1 cellular context compared by ENCODE assay signal in the genomic region with DNA sequence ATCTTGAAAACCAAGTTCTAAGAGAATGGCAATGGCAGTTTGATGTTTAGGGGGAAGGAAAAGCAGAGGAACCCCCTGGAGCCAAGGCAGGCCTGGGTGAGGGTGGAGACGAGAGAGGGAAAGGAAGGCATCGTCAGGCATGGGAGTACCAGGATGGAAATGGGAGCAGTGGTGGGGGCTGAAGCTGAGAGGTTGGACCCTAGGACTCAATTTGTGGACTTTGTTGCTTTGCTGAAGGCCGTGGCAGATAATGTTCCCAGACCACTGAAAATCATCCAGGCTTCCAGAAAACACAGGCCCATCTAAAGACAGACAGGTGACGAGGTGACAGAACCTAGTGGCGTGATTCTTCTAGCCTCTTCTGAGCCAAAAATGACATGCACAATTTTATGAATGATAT.
TF ChIP-seq lines count a peak whose summit lies in the region.

No MANE protein-coding gene starts in this region.

TF ChIP-seq in HepG2, 621 proteins besides CTCF, POLR2A, EP300 and RAD21 (continued from another document and continues in another):
- TF ChIP-seq SETDB1 (CRISPR knock-in tag; IDR thresholded peaks at IDR 0.05; ENCODE audit: borderline replicate concordance) (no peak), ZMYM2 (CRISPR knock-in tag; IDR thresholded peaks at IDR 0.05) (no peak), REL (CRISPR knock-in tag; conservative IDR thresholded peaks at IDR 0.05) (no peak), ZSCAN29 (CRISPR knock-in tag; conservative IDR thresholded peaks at IDR 0.05) (no peak), ZNF367 (CRISPR knock-in tag; IDR thresholded peaks at IDR 0.05; ENCODE audit: borderline replicate concordance) (no peak), ZFX (CRISPR knock-in tag; IDR thresholded peaks at IDR 0.05; ENCODE audit: low read depth) (peak; percentile 47; the same call in 1 of the 2 replicates), ZNF317 (CRISPR knock-in tag; IDR thresholded peaks at IDR 0.05) (no peak), ZNF766 (CRISPR knock-in tag; IDR thresholded peaks at IDR 0.05; ENCODE audit: borderline replicate concordance) (no peak), ZFYVE20 (CRISPR knock-in tag; IDR thresholded peaks at IDR 0.05; ENCODE audit: borderline replicate concordance, low read depth) (no peak), RBM22 (optimal IDR thresholded peaks at IDR 0.05; ENCODE audit: low read length) (peak; percentile 29), ZNF501 (CRISPR knock-in tag; IDR thresholded peaks at IDR 0.05) (no peak), MXD4 (CRISPR knock-in tag; IDR thresholded peaks at IDR 0.05) (no peak), PTBP1 (IDR thresholded peaks at IDR 0.05; ENCODE audit: low read depth, low read length, poor library complexity, severe bottlenecking) (no peak), TARDBP (CRISPR knock-in tag; IDR thresholded peaks at IDR 0.05) (no peak), MAF1 (CRISPR knock-in tag; IDR thresholded peaks at IDR 0.05; ENCODE audit: borderline replicate concordance) (no peak), NR2C2 (CRISPR knock-in tag; IDR thresholded peaks at IDR 0.05; ENCODE audit: borderline replicate concordance) (no peak), ZBTB7B (CRISPR knock-in tag; IDR thresholded peaks at IDR 0.05) (peak; percentile 27; the same call in 1 of the 2 replicates), THAP11 (CRISPR knock-in tag; IDR thresholded peaks at IDR 0.05) (no peak), PHF8 (CRISPR knock-in tag; IDR thresholded peaks at IDR 0.05) (no peak), MAFF (IDR thresholded peaks at IDR 0.05; ENCODE audit: low read depth, low read length) (no peak), FOXM1 (CRISPR knock-in tag; IDR thresholded peaks at IDR 0.05) (no peak), FOXO1 (CRISPR knock-in tag; IDR thresholded peaks at IDR 0.05) (peak; percentile 28; the same call in 1 of the 2 replicates), YEATS4 (CRISPR knock-in tag; IDR thresholded peaks at IDR 0.05; ENCODE audit: borderline replicate concordance) (no peak), ZNF441 (CRISPR knock-in tag; IDR thresholded peaks at IDR 0.05; ENCODE audit: borderline replicate concordance) (0 out of 2 replicates have a peak, but pooled peaks have one; percentile 36), MBD4 (IDR thresholded peaks at IDR 0.05; ENCODE audit: borderline replicate concordance, low read length) (no peak)
- TF ChIP-seq, protein P1, sequence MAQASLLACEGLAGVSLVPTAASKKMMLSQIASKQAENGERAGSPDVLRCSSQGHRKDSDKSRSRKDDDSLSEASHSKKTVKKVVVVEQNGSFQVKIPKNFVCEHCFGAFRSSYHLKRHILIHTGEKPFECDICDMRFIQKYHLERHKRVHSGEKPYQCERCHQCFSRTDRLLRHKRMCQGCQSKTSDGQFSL (CRISPR knock-in tag; IDR thresholded peaks at IDR 0.05): no peak
- TF ChIP-seq, protein P2, sequence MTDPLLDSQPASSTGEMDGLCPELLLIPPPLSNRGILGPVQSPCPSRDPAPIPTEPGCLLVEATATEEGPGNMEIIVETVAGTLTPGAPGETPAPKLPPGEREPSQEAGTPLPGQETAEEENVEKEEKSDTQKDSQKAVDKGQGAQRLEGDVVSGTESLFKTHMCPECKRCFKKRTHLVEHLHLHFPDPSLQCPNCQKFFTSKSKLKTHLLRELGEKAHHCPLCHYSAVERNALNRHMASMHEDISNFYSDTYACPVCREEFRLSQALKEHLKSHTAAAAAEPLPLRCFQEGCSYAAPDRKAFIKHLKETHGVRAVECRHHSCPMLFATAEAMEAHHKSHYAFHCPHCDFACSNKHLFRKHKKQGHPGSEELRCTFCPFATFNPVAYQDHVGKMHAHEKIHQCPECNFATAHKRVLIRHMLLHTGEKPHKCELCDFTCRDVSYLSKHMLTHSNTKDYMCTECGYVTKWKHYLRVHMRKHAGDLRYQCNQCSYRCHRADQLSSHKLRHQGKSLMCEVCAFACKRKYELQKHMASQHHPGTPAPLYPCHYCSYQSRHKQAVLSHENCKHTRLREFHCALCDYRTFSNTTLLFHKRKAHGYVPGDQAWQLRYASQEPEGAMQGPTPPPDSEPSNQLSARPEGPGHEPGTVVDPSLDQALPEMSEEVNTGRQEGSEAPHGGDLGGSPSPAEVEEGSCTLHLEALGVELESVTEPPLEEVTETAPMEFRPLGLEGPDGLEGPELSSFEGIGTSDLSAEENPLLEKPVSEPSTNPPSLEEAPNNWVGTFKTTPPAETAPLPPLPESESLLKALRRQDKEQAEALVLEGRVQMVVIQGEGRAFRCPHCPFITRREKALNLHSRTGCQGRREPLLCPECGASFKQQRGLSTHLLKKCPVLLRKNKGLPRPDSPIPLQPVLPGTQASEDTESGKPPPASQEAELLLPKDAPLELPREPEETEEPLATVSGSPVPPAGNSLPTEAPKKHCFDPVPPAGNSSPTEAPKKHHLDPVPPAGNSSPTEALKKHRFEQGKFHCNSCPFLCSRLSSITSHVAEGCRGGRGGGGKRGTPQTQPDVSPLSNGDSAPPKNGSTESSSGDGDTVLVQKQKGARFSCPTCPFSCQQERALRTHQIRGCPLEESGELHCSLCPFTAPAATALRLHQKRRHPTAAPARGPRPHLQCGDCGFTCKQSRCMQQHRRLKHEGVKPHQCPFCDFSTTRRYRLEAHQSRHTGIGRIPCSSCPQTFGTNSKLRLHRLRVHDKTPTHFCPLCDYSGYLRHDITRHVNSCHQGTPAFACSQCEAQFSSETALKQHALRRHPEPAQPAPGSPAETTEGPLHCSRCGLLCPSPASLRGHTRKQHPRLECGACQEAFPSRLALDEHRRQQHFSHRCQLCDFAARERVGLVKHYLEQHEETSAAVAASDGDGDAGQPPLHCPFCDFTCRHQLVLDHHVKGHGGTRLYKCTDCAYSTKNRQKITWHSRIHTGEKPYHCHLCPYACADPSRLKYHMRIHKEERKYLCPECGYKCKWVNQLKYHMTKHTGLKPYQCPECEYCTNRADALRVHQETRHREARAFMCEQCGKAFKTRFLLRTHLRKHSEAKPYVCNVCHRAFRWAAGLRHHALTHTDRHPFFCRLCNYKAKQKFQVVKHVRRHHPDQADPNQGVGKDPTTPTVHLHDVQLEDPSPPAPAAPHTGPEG (CRISPR knock-in tag; IDR thresholded peaks at IDR 0.05): no peak
- TF ChIP-seq, protein P3, sequence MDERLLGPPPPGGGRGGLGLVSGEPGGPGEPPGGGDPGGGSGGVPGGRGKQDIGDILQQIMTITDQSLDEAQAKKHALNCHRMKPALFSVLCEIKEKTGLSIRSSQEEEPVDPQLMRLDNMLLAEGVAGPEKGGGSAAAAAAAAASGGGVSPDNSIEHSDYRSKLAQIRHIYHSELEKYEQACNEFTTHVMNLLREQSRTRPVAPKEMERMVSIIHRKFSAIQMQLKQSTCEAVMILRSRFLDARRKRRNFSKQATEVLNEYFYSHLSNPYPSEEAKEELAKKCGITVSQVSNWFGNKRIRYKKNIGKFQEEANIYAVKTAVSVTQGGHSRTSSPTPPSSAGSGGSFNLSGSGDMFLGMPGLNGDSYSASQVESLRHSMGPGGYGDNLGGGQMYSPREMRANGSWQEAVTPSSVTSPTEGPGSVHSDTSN (CRISPR knock-in tag; IDR thresholded peaks at IDR 0.05): no peak
- TF ChIP-seq, protein P4, sequence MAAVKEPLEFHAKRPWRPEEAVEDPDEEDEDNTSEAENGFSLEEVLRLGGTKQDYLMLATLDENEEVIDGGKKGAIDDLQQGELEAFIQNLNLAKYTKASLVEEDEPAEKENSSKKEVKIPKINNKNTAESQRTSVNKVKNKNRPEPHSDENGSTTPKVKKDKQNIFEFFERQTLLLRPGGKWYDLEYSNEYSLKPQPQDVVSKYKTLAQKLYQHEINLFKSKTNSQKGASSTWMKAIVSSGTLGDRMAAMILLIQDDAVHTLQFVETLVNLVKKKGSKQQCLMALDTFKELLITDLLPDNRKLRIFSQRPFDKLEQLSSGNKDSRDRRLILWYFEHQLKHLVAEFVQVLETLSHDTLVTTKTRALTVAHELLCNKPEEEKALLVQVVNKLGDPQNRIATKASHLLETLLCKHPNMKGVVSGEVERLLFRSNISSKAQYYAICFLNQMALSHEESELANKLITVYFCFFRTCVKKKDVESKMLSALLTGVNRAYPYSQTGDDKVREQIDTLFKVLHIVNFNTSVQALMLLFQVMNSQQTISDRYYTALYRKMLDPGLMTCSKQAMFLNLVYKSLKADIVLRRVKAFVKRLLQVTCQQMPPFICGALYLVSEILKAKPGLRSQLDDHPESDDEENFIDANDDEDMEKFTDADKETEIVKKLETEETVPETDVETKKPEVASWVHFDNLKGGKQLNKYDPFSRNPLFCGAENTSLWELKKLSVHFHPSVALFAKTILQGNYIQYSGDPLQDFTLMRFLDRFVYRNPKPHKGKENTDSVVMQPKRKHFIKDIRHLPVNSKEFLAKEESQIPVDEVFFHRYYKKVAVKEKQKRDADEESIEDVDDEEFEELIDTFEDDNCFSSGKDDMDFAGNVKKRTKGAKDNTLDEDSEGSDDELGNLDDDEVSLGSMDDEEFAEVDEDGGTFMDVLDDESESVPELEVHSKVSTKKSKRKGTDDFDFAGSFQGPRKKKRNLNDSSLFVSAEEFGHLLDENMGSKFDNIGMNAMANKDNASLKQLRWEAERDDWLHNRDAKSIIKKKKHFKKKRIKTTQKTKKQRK (IDR thresholded peaks at IDR 0.05; ENCODE audit: low read length): no peak
- TF ChIP-seq, protein P5, sequence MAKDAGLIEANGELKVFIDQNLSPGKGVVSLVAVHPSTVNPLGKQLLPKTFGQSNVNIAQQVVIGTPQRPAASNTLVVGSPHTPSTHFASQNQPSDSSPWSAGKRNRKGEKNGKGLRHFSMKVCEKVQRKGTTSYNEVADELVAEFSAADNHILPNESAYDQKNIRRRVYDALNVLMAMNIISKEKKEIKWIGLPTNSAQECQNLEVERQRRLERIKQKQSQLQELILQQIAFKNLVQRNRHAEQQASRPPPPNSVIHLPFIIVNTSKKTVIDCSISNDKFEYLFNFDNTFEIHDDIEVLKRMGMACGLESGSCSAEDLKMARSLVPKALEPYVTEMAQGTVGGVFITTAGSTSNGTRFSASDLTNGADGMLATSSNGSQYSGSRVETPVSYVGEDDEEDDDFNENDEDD (CRISPR knock-in tag; IDR thresholded peaks at IDR 0.05; ENCODE audit: borderline replicate concordance): no peak
- TF ChIP-seq, protein P6, sequence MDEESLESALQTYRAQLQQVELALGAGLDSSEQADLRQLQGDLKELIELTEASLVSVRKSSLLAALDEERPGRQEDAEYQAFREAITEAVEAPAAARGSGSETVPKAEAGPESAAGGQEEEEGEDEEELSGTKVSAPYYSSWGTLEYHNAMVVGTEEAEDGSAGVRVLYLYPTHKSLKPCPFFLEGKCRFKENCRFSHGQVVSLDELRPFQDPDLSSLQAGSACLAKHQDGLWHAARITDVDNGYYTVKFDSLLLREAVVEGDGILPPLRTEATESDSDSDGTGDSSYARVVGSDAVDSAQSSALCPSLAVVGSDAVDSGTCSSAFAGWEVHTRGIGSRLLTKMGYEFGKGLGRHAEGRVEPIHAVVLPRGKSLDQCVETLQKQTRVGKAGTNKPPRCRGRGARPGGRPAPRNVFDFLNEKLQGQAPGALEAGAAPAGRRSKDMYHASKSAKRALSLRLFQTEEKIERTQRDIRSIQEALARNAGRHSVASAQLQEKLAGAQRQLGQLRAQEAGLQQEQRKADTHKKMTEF (CRISPR knock-in tag; IDR thresholded peaks at IDR 0.05): no peak
- TF ChIP-seq, protein P7, sequence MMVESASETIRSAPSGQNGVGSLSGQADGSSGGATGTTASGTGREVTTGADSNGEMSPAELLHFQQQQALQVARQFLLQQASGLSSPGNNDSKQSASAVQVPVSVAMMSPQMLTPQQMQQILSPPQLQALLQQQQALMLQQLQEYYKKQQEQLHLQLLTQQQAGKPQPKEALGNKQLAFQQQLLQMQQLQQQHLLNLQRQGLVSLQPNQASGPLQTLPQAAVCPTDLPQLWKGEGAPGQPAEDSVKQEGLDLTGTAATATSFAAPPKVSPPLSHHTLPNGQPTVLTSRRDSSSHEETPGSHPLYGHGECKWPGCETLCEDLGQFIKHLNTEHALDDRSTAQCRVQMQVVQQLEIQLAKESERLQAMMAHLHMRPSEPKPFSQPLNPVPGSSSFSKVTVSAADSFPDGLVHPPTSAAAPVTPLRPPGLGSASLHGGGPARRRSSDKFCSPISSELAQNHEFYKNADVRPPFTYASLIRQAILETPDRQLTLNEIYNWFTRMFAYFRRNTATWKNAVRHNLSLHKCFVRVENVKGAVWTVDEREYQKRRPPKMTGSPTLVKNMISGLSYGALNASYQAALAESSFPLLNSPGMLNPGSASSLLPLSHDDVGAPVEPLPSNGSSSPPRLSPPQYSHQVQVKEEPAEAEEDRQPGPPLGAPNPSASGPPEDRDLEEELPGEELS (CRISPR knock-in tag; IDR thresholded peaks at IDR 0.05): no peak
- TF ChIP-seq, protein P8, sequence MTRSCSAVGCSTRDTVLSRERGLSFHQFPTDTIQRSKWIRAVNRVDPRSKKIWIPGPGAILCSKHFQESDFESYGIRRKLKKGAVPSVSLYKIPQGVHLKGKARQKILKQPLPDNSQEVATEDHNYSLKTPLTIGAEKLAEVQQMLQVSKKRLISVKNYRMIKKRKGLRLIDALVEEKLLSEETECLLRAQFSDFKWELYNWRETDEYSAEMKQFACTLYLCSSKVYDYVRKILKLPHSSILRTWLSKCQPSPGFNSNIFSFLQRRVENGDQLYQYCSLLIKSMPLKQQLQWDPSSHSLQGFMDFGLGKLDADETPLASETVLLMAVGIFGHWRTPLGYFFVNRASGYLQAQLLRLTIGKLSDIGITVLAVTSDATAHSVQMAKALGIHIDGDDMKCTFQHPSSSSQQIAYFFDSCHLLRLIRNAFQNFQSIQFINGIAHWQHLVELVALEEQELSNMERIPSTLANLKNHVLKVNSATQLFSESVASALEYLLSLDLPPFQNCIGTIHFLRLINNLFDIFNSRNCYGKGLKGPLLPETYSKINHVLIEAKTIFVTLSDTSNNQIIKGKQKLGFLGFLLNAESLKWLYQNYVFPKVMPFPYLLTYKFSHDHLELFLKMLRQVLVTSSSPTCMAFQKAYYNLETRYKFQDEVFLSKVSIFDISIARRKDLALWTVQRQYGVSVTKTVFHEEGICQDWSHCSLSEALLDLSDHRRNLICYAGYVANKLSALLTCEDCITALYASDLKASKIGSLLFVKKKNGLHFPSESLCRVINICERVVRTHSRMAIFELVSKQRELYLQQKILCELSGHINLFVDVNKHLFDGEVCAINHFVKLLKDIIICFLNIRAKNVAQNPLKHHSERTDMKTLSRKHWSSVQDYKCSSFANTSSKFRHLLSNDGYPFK (CRISPR knock-in tag; IDR thresholded peaks at IDR 0.05; ENCODE audit: borderline replicate concordance): no peak
- TF ChIP-seq, protein P9, sequence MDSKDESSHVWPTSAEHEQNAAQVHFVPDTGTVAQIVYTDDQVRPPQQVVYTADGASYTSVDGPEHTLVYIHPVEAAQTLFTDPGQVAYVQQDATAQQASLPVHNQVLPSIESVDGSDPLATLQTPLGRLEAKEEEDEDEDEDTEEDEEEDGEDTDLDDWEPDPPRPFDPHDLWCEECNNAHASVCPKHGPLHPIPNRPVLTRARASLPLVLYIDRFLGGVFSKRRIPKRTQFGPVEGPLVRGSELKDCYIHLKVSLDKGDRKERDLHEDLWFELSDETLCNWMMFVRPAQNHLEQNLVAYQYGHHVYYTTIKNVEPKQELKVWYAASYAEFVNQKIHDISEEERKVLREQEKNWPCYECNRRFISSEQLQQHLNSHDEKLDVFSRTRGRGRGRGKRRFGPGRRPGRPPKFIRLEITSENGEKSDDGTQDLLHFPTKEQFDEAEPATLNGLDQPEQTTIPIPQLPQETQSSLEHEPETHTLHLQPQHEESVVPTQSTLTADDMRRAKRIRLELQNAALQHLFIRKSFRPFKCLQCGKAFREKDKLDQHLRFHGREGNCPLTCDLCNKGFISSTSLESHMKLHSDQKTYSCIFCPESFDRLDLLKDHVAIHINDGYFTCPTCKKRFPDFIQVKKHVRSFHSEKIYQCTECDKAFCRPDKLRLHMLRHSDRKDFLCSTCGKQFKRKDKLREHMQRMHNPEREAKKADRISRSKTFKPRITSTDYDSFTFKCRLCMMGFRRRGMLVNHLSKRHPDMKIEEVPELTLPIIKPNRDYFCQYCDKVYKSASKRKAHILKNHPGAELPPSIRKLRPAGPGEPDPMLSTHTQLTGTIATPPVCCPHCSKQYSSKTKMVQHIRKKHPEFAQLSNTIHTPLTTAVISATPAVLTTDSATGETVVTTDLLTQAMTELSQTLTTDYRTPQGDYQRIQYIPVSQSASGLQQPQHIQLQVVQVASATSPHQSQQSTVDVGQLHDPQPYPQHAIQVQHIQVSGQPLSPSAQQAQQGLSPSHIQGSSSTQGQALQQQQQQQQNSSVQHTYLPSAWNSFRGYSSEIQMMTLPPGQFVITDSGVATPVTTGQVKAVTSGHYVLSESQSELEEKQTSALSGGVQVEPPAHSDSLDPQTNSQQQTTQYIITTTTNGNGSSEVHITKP (CRISPR knock-in tag; IDR thresholded peaks at IDR 0.05; ENCODE audit: low read depth): no peak
